6 cellular contexts compared by ENCODE assay signal in genomic region chr12:6494351-6494743, GRCh38. TPM values are rescaled to one million over a fixed set of nuclear protein-coding genes. Genes with fewer than 3 reads are reported as not detected.
DNase-seq lines count a peak whose midpoint lies in the region; FAIRE-seq and TF ChIP-seq lines count a peak whose summit lies in the region.

No MANE protein-coding gene starts in this region.

- peaks cover 23% of the 10 kb centered on the region for H3K4me1 ChIP-seq in keratinocyte (ENCODE audit: control insufficient read depth, extremely low read depth, insufficient read depth, low read length)

- H2AFZ ChIP-seq in keratinocyte (ENCODE audit: control insufficient read depth, low read length), result peak overlapping the region; percentile 94

- TF ChIP-seq CTCF in GM12875 (IDR thresholded peaks at IDR 0.05; ENCODE audit: borderline replicate concordance, insufficient read depth, low read depth, low read length), result no peak
- peak in 2 of 3 experiments; percentile 7 to 12 for TF ChIP-seq CTCF in keratinocyte (optimal IDR thresholded peaks at IDR 0.05 in 1 of 3, IDR thresholded peaks at IDR 0.05 in 1 of 3, conservative IDR thresholded peaks at IDR 0.05 in 1 of 3; ENCODE audit: extremely low read depth in 1 of 3, insufficient read depth in 2 of 3, low read length in 3 of 3)

- no peaks in the 10 kb centered on the region for H4K20me1 ChIP-seq in keratinocyte (ENCODE audit: control insufficient read depth, extremely low read depth, insufficient read depth, low read length)

- H3K27ac ChIP-seq in SK-N-MC (peak overlapping the region; percentile 94), keratinocyte (ENCODE audit: control insufficient read depth, insufficient read depth, low read length) (peak overlapping the region; percentile 84)

- peak overlapping the region; percentile 99 for H3K4me2 ChIP-seq in keratinocyte (ENCODE audit: control insufficient read depth, extremely low read depth, insufficient read depth, low read depth, low read length)

- no peaks in the 10 kb centered on the region for H3K9me3 ChIP-seq in SK-N-MC (ENCODE audit: low read depth, low read length)
- no peaks in the 10 kb centered on the region for H3K9me3 ChIP-seq in keratinocyte (ENCODE audit: control insufficient read depth, low read depth, low read length)

- peak overlapping the region; percentile 47 for H3K4me3 ChIP-seq in GM12875 (ENCODE audit: low read depth, low read length)
- H3K4me3 ChIP-seq in SK-N-MC, result peak overlapping the region; percentile 98
- H3K4me3 ChIP-seq in keratinocyte (ENCODE audit: control insufficient read depth in 2 of 3, extremely low read depth in 1 of 3, insufficient read depth in 2 of 3, low read depth in 1 of 3, low read length in 3 of 3), result peak overlapping the region; percentile 48 to 99 (median 95)

- H3K36me3 ChIP-seq in SK-N-MC (ENCODE audit: insufficient read depth, low read length), result peaks cover 47% of the 10 kb centered on the region
- peaks cover 6 to 13% of the 10 kb centered on the region in 2 experiments for H3K36me3 ChIP-seq in keratinocyte (ENCODE audit: control insufficient read depth in 2 of 2, extremely low read depth in 1 of 2, insufficient read depth in 2 of 2, low read length in 2 of 2)

- dilution Hi-C loops in keratinocyte (cut with MboI; ENCODE audit: extremely low pct_ligation_motif_present, low sequenced_read_pairs), result no loop called here

- DNase-seq in SK-N-MC (ENCODE audit: low read depth, low spot score) (no peak), keratinocyte (ENCODE audit: low read depth, low spot score) (no peak), occipital lobe (lab: John Stamatoyannopoulos, UW) (no peak), NCI-H748 (lab: John Stamatoyannopoulos, UW; ENCODE audit: unreplicated experiment) (no peak), iPS-NIHi7 (ENCODE audit: extremely low spot score) (no peak)

- no peak for FAIRE-seq in keratinocyte (lab: Jason Lieb, UNC)

- H3K9ac ChIP-seq in SK-N-MC (ENCODE audit: insufficient read length) (peak overlapping the region; percentile 82), keratinocyte (ENCODE audit: control insufficient read depth, extremely low read depth, insufficient read depth, low read length) (peak overlapping the region; percentile 95)

- no peaks in the 10 kb centered on the region for H3K9me1 ChIP-seq in keratinocyte (ENCODE audit: control insufficient read depth, extremely low read depth, insufficient read depth, low read length)

- no peaks in the 10 kb centered on the region for H3K27me3 ChIP-seq in keratinocyte (ENCODE audit: control insufficient read depth, extremely low read depth, insufficient read depth, low read length)

- H3K79me2 ChIP-seq in keratinocyte (ENCODE audit: control insufficient read depth, insufficient read depth, low read length), result peaks cover 44% of the 10 kb centered on the region

RNA-seq across cellular contexts. Expression of gene NCAPD2, which starts 0.4 kb away (rescaled TPM):
- 12.3 to 34.6 TPM (median 33.7 TPM) in 3 replicates for polyA plus RNA-seq in keratinocyte
- 10.5 TPM for polyA plus RNA-seq in keratinocyte (2011; ENCODE audit: low read depth)
- polyA plus RNA-seq in keratinocyte (2011; cell fraction: cytosol; rRNA removed), result 12.0 and 14.9 TPM in 2 replicates
- 17.8 and 18.1 TPM in 2 replicates for polyA plus RNA-seq in keratinocyte (2011; cell fraction: nucleus; rRNA removed)
- polyA plus RNA-seq in keratinocyte (2012; ENCODE audit: low replicate concordance), result 6.2 and 29.3 TPM in 2 replicates
- 18.2 to 60.7 TPM (median 52.1 TPM) in 3 replicates for polyA minus RNA-seq in keratinocyte
- polyA minus RNA-seq in keratinocyte (2011; cell fraction: cytosol; rRNA and poly(A)+ RNA removed), result 25.1 TPM
- polyA minus RNA-seq in keratinocyte (2011; cell fraction: nucleus; rRNA and poly(A)+ RNA removed), result 17.0 and 26.1 TPM in 2 replicates
- total RNA-seq in occipital lobe, result 9.0 TPM

RNA-seq across cellular contexts. Expression of gene MRPL51, which starts 1.3 kb away (rescaled TPM):
- polyA plus RNA-seq in keratinocyte, result 76.5 to 184 TPM (median 130 TPM) in 3 replicates
- polyA plus RNA-seq in keratinocyte (2011; ENCODE audit: low read depth), result 76.9 TPM
- polyA plus RNA-seq in keratinocyte (2011; cell fraction: cytosol; rRNA removed), result 155 and 198 TPM in 2 replicates
- polyA plus RNA-seq in keratinocyte (2011; cell fraction: nucleus; rRNA removed), result 60.2 and 69.9 TPM in 2 replicates
- polyA plus RNA-seq in keratinocyte (2012; ENCODE audit: low replicate concordance), result 163 and 213 TPM in 2 replicates
- 8.3 to 26.0 TPM (median 23.7 TPM) in 3 replicates for polyA minus RNA-seq in keratinocyte
- polyA minus RNA-seq in keratinocyte (2011; cell fraction: cytosol; rRNA and poly(A)+ RNA removed), result 31.7 TPM
- polyA minus RNA-seq in keratinocyte (2011; cell fraction: nucleus; rRNA and poly(A)+ RNA removed), result 7.3 and 7.8 TPM in 2 replicates
- total RNA-seq in occipital lobe, result 36.5 TPM

RNA-seq across cellular contexts. Expression of gene VAMP1, which starts 23.9 kb away (rescaled TPM):
- 5.3 to 7.8 TPM (median 6.7 TPM) in 3 replicates for polyA plus RNA-seq in keratinocyte
- 0.42 TPM for polyA plus RNA-seq in keratinocyte (2011; ENCODE audit: low read depth)
- 5.4 and 8.0 TPM in 2 replicates for polyA plus RNA-seq in keratinocyte (2011; cell fraction: cytosol; rRNA removed)
- polyA plus RNA-seq in keratinocyte (2011; cell fraction: nucleus; rRNA removed), result 22.3 and 24.4 TPM in 2 replicates
- polyA plus RNA-seq in keratinocyte (2012; ENCODE audit: low replicate concordance), result 2.3 and 3.8 TPM in 2 replicates
- 4.9 to 6.2 TPM (median 5.9 TPM) in 3 replicates for polyA minus RNA-seq in keratinocyte
- 0.58 TPM for polyA minus RNA-seq in keratinocyte (2011; cell fraction: cytosol; rRNA and poly(A)+ RNA removed)
- polyA minus RNA-seq in keratinocyte (2011; cell fraction: nucleus; rRNA and poly(A)+ RNA removed), result 3.0 and 7.9 TPM in 2 replicates
- 6.4 TPM for total RNA-seq in occipital lobe

RNA-seq across cellular contexts. Expression of gene GAPDH, which starts 40.0 kb away (rescaled TPM):
- polyA plus RNA-seq in keratinocyte, result 8,390 to 11,361 TPM (median 8,495 TPM) in 3 replicates
- 464 TPM for polyA plus RNA-seq in keratinocyte (2011; ENCODE audit: low read depth)
- 9,909 and 15,796 TPM in 2 replicates for polyA plus RNA-seq in keratinocyte (2011; cell fraction: cytosol; rRNA removed)
- 2,407 and 3,190 TPM in 2 replicates for polyA plus RNA-seq in keratinocyte (2011; cell fraction: nucleus; rRNA removed)
- polyA plus RNA-seq in keratinocyte (2012; ENCODE audit: low replicate concordance), result 2,657 and 5,888 TPM in 2 replicates
- polyA minus RNA-seq in keratinocyte, result 9,189 to 16,538 TPM (median 11,739 TPM) in 3 replicates
- 9,400 TPM for polyA minus RNA-seq in keratinocyte (2011; cell fraction: cytosol; rRNA and poly(A)+ RNA removed)
- polyA minus RNA-seq in keratinocyte (2011; cell fraction: nucleus; rRNA and poly(A)+ RNA removed), result 1,390 and 1,424 TPM in 2 replicates
- 1,311 TPM for total RNA-seq in occipital lobe

RNA-seq across cellular contexts. Expression of gene TAPBPL, which starts 42.5 kb away (rescaled TPM):
- polyA plus RNA-seq in keratinocyte, result 4.2 to 6.0 TPM (median 4.8 TPM) in 3 replicates
- 7.0 TPM for polyA plus RNA-seq in keratinocyte (2011; ENCODE audit: low read depth)
- 2.5 and 3.5 TPM in 2 replicates for polyA plus RNA-seq in keratinocyte (2011; cell fraction: cytosol; rRNA removed)
- 6.4 and 9.5 TPM in 2 replicates for polyA plus RNA-seq in keratinocyte (2011; cell fraction: nucleus; rRNA removed)
- polyA plus RNA-seq in keratinocyte (2012; ENCODE audit: low replicate concordance), result 2.2 and 5.2 TPM in 2 replicates
- 3.1 to 6.7 TPM (median 6.0 TPM) in 3 replicates for polyA minus RNA-seq in keratinocyte
- 2.5 TPM for polyA minus RNA-seq in keratinocyte (2011; cell fraction: cytosol; rRNA and poly(A)+ RNA removed)
- 4.0 and 5.6 TPM in 2 replicates for polyA minus RNA-seq in keratinocyte (2011; cell fraction: nucleus; rRNA and poly(A)+ RNA removed)
- 0.78 TPM for total RNA-seq in occipital lobe

Comparison
In these comparisons a context has a peak if more than half of its experiments do, and no peak if none do; other contexts are left out.
1. H3K4me3 ChIP-seq: peak in every context shown above with its lines; median percentile 98 in SK-N-MC; 95 in keratinocyte; 47 in GM12875.